ENCODE assay signal across 1 cellular context in genomic region chr22:37211853-37212173, GRCh38.
TF ChIP-seq lines count a peak whose summit lies in the region.

No MANE protein-coding gene starts in this region.

TF ChIP-seq in K562, 482 proteins besides CTCF, POLR2A, EP300 and RAD21:
- TF ChIP-seq ZNF444 (CRISPR knock-in tag; IDR thresholded peaks at IDR 0.05) (0 out of 2 replicates have a peak, but pooled peaks have one; percentile 40), AFF4 (CRISPR knock-in tag; IDR thresholded peaks at IDR 0.05) (no peak)
TF ChIP-seq in K562: peak in this region for 1.
